8 cellular contexts compared by ENCODE assay signal in genomic region chr3:48989796-48990635, GRCh38. TPM values are rescaled to one million over a fixed set of nuclear protein-coding genes. Genes with fewer than 3 reads are reported as not detected.
DNase-seq lines count a peak whose midpoint lies in the region; ATAC-seq and TF ChIP-seq lines count a peak whose summit lies in the region.

A gene with protein sequence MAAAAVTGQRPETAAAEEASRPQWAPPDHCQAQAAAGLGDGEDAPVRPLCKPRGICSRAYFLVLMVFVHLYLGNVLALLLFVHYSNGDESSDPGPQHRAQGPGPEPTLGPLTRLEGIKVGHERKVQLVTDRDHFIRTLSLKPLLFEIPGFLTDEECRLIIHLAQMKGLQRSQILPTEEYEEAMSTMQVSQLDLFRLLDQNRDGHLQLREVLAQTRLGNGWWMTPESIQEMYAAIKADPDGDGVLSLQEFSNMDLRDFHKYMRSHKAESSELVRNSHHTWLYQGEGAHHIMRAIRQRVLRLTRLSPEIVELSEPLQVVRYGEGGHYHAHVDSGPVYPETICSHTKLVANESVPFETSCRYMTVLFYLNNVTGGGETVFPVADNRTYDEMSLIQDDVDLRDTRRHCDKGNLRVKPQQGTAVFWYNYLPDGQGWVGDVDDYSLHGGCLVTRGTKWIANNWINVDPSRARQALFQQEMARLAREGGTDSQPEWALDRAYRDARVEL (plus strand): TSS chr3:48990241. CDS start chr3:48990257, 16 bp downstream.

- DNase-seq in CD14-positive monocyte (ENCODE audit: low spot score) (peak; percentile 66), HT1080 (ENCODE audit: low read depth) (peak; percentile 93), SIG-M5 treated with dmso at 0.1 percent for 504 hours (lab: John Stamatoyannopoulos, UW; ENCODE audit: unreplicated experiment) (peak; percentile 88), foreskin keratinocyte (peak; percentile 42 to 71)
- DNase-seq in activated naive CD4-positive, alpha-beta T cell (lab: John Stamatoyannopoulos, UW), result peak in 3 of 4 experiments; percentile 43 to 60 (median 51)

- no peak within 1 kb of the TSS for H3K27ac ChIP-seq in foreskin keratinocyte
- H3K27ac ChIP-seq in neutrophil, result peak within 1 kb of the TSS; percentile 73
- peak within 1 kb of the TSS; percentile 90 for H3K27ac ChIP-seq in subcutaneous abdominal adipose tissue (ENCODE audit: low read depth, low read length)

- H3K4me3 Mint-ChIP-seq in CD14-positive monocyte, result peak within 1 kb of the TSS; percentile 93 to 95

- peaks cover 10% of the 10 kb centered on the region for H3K36me3 ChIP-seq in neutrophil
- peaks cover 0 to 23% (median 12%) of the 10 kb centered on the region in 5 donors for H3K36me3 ChIP-seq in subcutaneous abdominal adipose tissue (ENCODE audit: control insufficient read depth in 5 of 5, insufficient read depth in 5 of 5, low read length in 5 of 5)

- H3K36me3 Mint-ChIP-seq in CD14-positive monocyte, result peaks cover 17 to 29% of the 10 kb centered on the region in 2 donors

- ATAC-seq in GM19351 (IDR thresholded peaks at IDR 0.05; ENCODE audit: unreplicated experiment) (peak; percentile 57), foreskin keratinocyte (peak; percentile 76)

- peak within 1 kb of the TSS; percentile 66 to 88 (median 72) for H3K9ac ChIP-seq in subcutaneous abdominal adipose tissue (ENCODE audit: low read length in 5 of 5)

- H3K27me3 ChIP-seq in foreskin keratinocyte (no peaks in the 10 kb centered on the region), neutrophil (no peaks in the 10 kb centered on the region), subcutaneous abdominal adipose tissue (ENCODE audit: control insufficient read depth in 5 of 5, insufficient read depth in 4 of 5, low read length in 5 of 5) (no peaks in the 10 kb centered on the region)

- peak within 1 kb of the TSS; percentile 82 to 94 (median 91) for H3K27ac Mint-ChIP-seq in CD14-positive monocyte

- peaks cover 27% of the 10 kb centered on the region for H3K4me1 Mint-ChIP-seq in CD14-positive monocyte

- peak; percentile 22 for TF ChIP-seq CTCF in CD14-positive monocyte (IDR thresholded peaks at IDR 0.05)
- peak; percentile 52 for TF ChIP-seq CTCF in foreskin keratinocyte (conservative IDR thresholded peaks at IDR 0.05)
- TF ChIP-seq CTCF in neutrophil (IDR thresholded peaks at IDR 0.05), result peak; percentile 38

- H3K4me3 ChIP-seq in neutrophil (ENCODE audit: low read depth in 1 of 2, low read length in 1 of 2) (peak within 1 kb of the TSS; percentile 87 to 91), subcutaneous abdominal adipose tissue (ENCODE audit: low read depth in 1 of 5, low read length in 5 of 5) (peak within 1 kb of the TSS; percentile 83 to 95 (median 86))

- no peaks in the 10 kb centered on the region for H3K4me1 ChIP-seq in foreskin keratinocyte
- H3K4me1 ChIP-seq in neutrophil (ENCODE audit: control insufficient read depth in 1 of 2, insufficient read depth in 1 of 2, low read depth in 1 of 2, low read length in 1 of 2), result peaks cover 23% of the 10 kb centered on the region in 2 experiments
- H3K4me1 ChIP-seq in subcutaneous abdominal adipose tissue (ENCODE audit: control insufficient read depth in 5 of 5, insufficient read depth in 5 of 5, low read length in 5 of 5), result peaks cover 9 to 29% (median 24%) of the 10 kb centered on the region in 5 donors

- H3K9me3 Mint-ChIP-seq in CD14-positive monocyte, result no peaks in the 10 kb centered on the region

- H3K9me3 ChIP-seq in neutrophil (no peaks in the 10 kb centered on the region), subcutaneous abdominal adipose tissue (ENCODE audit: control insufficient read depth in 5 of 5, low read length in 5 of 5) (no peaks in the 10 kb centered on the region)

- H3K27me3 Mint-ChIP-seq in CD14-positive monocyte (ENCODE audit: low read depth in 3 of 3), result no peaks in the 10 kb centered on the region

- intact Hi-C loops in CD14-positive monocyte (cut with micrococcal nuclease), result loop anchor here (2.0 to 10.0 kb wide), 6 partner anchors 17 to 167 kb away; partner anchors contain the start of genes LAMB2 (in 1 of the 2), NDUFAF3 (in 1 of the 2), QRICH1 (in 1 of the 2) and WDR6 (in 1 of the 2)

RNA-seq across cellular contexts. Expression of the gene that starts here (rescaled TPM):
- polyA plus RNA-seq in CD14-positive monocyte (10 to 100 TPM; 14.9 to 18.1 TPM), foreskin keratinocyte (2.3 and 2.9 TPM in 2 replicates)
- 8.4 and 13.4 TPM in 2 replicates for total RNA-seq in HT1080 (2014; rRNA removed; shearing (Covaris generic))
- 7.2 and 8.0 TPM in 2 replicates for polyA plus RNA-seq in HT1080 (2015; cell fraction: cytosol; rRNA removed)
- 21.6 and 27.9 TPM in 2 replicates for polyA plus RNA-seq in HT1080 (2015; cell fraction: nucleus; rRNA removed)
- total RNA-seq in foreskin keratinocyte, result 2.2 and 3.0 TPM in 2 replicates
